In genomic region chr12:108576660-108577234, GRCh38 we compare ENCODE assay signal across 22 cellular contexts. TPM values are rescaled to one million over a fixed set of nuclear protein-coding genes. Genes with fewer than 3 reads are reported as not detected.
DNase-seq lines count a peak whose midpoint lies in the region; ATAC-seq, FAIRE-seq and TF ChIP-seq lines count a peak whose summit lies in the region.
"Had no signal": no experiment of that assay in that cellular context is flagged by ENCODE, and none has a peak within 500 bp of the region (broad histone marks: within the 10 kb centered on the region; RNA-seq: fewer than 3 reads in every experiment).

No MANE protein-coding gene starts in this region.

- peak overlapping the region; percentile 57 for H3K27ac ChIP-seq in mesenchymal stem cell (ENCODE audit: low read length, poor library complexity, severe bottlenecking)
- peak overlapping the region; percentile 11 for H3K27ac ChIP-seq in upper lobe of right lung
- no peak overlapping the region for H3K27ac ChIP-seq in kidney (ENCODE audit: low read depth in 2 of 2, low read length in 2 of 2)
- H3K27ac ChIP-seq: foreskin keratinocyte had no signal

- H3K27ac Mint-ChIP-seq in activated naive CD4-positive, alpha-beta T cell treated with anti-CD3 and anti-CD28 coated beads, Interleukin-2, amount 50 U/mL, for 24 hours = peak overlapping the region; percentile 51
- H3K27ac Mint-ChIP-seq in activated naive CD4-positive, alpha-beta T cell treated with anti-CD3 and anti-CD28 coated beads for 36 hours = no peak overlapping the region
- peak overlapping the region; percentile 95 for H3K27ac Mint-ChIP-seq in chondrocyte (ENCODE audit: unreplicated experiment)
- H3K27ac Mint-ChIP-seq in activated CD8-positive, alpha-beta T cell treated with anti-CD3 and anti-CD28 coated beads, Interleukin-2, amount 10 ng/mL, durations not matched to agents 7 days and 5 days = no peak overlapping the region
- H3K27ac Mint-ChIP-seq: activated T-helper 17 cell treated with anti-CD3 and anti-CD28 coated beads, Interleukin-2, amount 50 U/mL, for 72 hours; type B pancreatic cell; WTC11 had no signal

- no peak overlapping the region for H3K4me2 ChIP-seq in mesenchymal stem cell (ENCODE audit: low read length, poor library complexity, severe bottlenecking)

- H3K4me3 ChIP-seq in mesenchymal stem cell (ENCODE audit: insufficient read depth in 1 of 2, low read depth in 1 of 2, low read length in 2 of 2) = no peak overlapping the region
- H3K4me3 ChIP-seq in upper lobe of right lung = no peak overlapping the region
- no peak overlapping the region for H3K4me3 ChIP-seq in kidney (ENCODE audit: low read length in 2 of 2)
- H3K4me3 ChIP-seq: lung had no signal

- intact Hi-C loops in activated naive CD4-positive, alpha-beta T cell treated with anti-CD3 and anti-CD28 coated beads for 36 hours (cut with micrococcal nuclease) = no loop called here
- intact Hi-C loops in upper lobe of right lung (cut with DNase I) (no loop called here), kidney (cut with DNase I) (loop anchor here (10.0 kb wide), 1 partner anchor 218 kb away; no protein-coding TSS in a partner anchor)

- no peak overlapping the region for H2AFZ ChIP-seq in mesenchymal stem cell (ENCODE audit: low read depth, low read length)

- H3K4ac ChIP-seq in mesenchymal stem cell (ENCODE audit: low read depth in 1 of 2, low read length in 2 of 2) = peak overlapping the region; percentile 57 to 71

- no peak overlapping the region for H2BK15ac ChIP-seq in mesenchymal stem cell (ENCODE audit: low read depth, poor library complexity, severe bottlenecking)

- H2BK12ac ChIP-seq in mesenchymal stem cell (ENCODE audit: low read length in 2 of 2) = peak overlapping the region; percentile 80 to 85

- H3K27me3 ChIP-seq in mesenchymal stem cell (ENCODE audit: control insufficient read depth in 1 of 2, insufficient read depth in 1 of 2, low read length in 2 of 2) (no peaks in the 10 kb centered on the region), upper lobe of right lung (no peaks in the 10 kb centered on the region)
- H3K27me3 ChIP-seq: foreskin keratinocyte had no signal

- no peak overlapping the region for H3K9ac ChIP-seq in mesenchymal stem cell (ENCODE audit: low read length)
- H3K9ac ChIP-seq in kidney (ENCODE audit: low read length in 2 of 2) = no peak overlapping the region

- no peak overlapping the region for H2BK120ac ChIP-seq in mesenchymal stem cell (ENCODE audit: low read depth, low read length)

- peak overlapping the region; percentile 52 for H4K8ac ChIP-seq in mesenchymal stem cell (ENCODE audit: low read length)

- no peak overlapping the region for H3K23ac ChIP-seq in mesenchymal stem cell (ENCODE audit: low read length in 2 of 2)

- no peaks in the 10 kb centered on the region for H3K36me3 Mint-ChIP-seq in activated naive CD4-positive, alpha-beta T cell treated with anti-CD3 and anti-CD28 coated beads, Interleukin-2, amount 50 U/mL, for 24 hours
- H3K36me3 Mint-ChIP-seq in activated naive CD4-positive, alpha-beta T cell treated with anti-CD3 and anti-CD28 coated beads for 36 hours (ENCODE audit: low read depth) = no peaks in the 10 kb centered on the region
- peaks cover 1% of the 10 kb centered on the region for H3K36me3 Mint-ChIP-seq in chondrocyte (ENCODE audit: low read depth)
- peaks cover 4% of the 10 kb centered on the region for H3K36me3 Mint-ChIP-seq in activated CD8-positive, alpha-beta T cell treated with anti-CD3 and anti-CD28 coated beads, Interleukin-2, amount 10 ng/mL, durations not matched to agents 7 days and 5 days (ENCODE audit: low read depth)
- H3K36me3 Mint-ChIP-seq: naive thymus-derived CD8-positive, alpha-beta T cell; type B pancreatic cell; WTC11 had no signal

- H3K27me3 Mint-ChIP-seq in activated naive CD4-positive, alpha-beta T cell treated with anti-CD3 and anti-CD28 coated beads, Interleukin-2, amount 50 U/mL, for 24 hours = no peaks in the 10 kb centered on the region
- H3K27me3 Mint-ChIP-seq in activated naive CD4-positive, alpha-beta T cell treated with anti-CD3 and anti-CD28 coated beads for 36 hours (ENCODE audit: low read depth) = no peaks in the 10 kb centered on the region
- no peaks in the 10 kb centered on the region for H3K27me3 Mint-ChIP-seq in chondrocyte (ENCODE audit: low read depth)
- peaks cover 8% of the 10 kb centered on the region for H3K27me3 Mint-ChIP-seq in activated CD8-positive, alpha-beta T cell treated with anti-CD3 and anti-CD28 coated beads, Interleukin-2, amount 10 ng/mL, durations not matched to agents 7 days and 5 days (ENCODE audit: low read depth)
- H3K27me3 Mint-ChIP-seq: activated T-helper 17 cell treated with anti-CD3 and anti-CD28 coated beads, Interleukin-2, amount 50 U/mL, for 72 hours; naive thymus-derived CD8-positive, alpha-beta T cell; T-helper 17 cell had no signal

- no peaks in the 10 kb centered on the region for H3K9me3 ChIP-seq in mesenchymal stem cell (ENCODE audit: control insufficient read depth, low read length)
- no peaks in the 10 kb centered on the region for H3K9me3 ChIP-seq in upper lobe of right lung
- no peaks in the 10 kb centered on the region for H3K9me3 ChIP-seq in kidney (ENCODE audit: control insufficient read depth in 1 of 2, low read length in 2 of 2)

- 70% methylated on average over 6 of the region's 6 CpGs for WGBS in mesenchymal stem cell

- H4K91ac ChIP-seq in mesenchymal stem cell (ENCODE audit: low read length) = peak overlapping the region; percentile 64

- no peak overlapping the region for H3K14ac ChIP-seq in mesenchymal stem cell (ENCODE audit: low read length in 2 of 2)

- H3K9me3 Mint-ChIP-seq in activated naive CD4-positive, alpha-beta T cell treated with anti-CD3 and anti-CD28 coated beads, Interleukin-2, amount 50 U/mL, for 24 hours = no peaks in the 10 kb centered on the region
- no peaks in the 10 kb centered on the region for H3K9me3 Mint-ChIP-seq in activated naive CD4-positive, alpha-beta T cell treated with anti-CD3 and anti-CD28 coated beads for 36 hours
- H3K9me3 Mint-ChIP-seq in chondrocyte (ENCODE audit: low read depth) = peaks cover 5% of the 10 kb centered on the region
- H3K9me3 Mint-ChIP-seq in activated CD8-positive, alpha-beta T cell treated with anti-CD3 and anti-CD28 coated beads, Interleukin-2, amount 10 ng/mL, durations not matched to agents 7 days and 5 days (ENCODE audit: insufficient read depth) = peaks cover 7% of the 10 kb centered on the region

- ATAC-seq in upper lobe of right lung = no peak
- no peak for ATAC-seq in activated CD8-positive, alpha-beta T cell treated with anti-CD3 and anti-CD28 coated beads, Interleukin-2, amount 10 ng/mL, durations not matched to agents 7 days and 5 days
- ATAC-seq: activated T-helper 17 cell treated with anti-CD3 and anti-CD28 coated beads, Interleukin-2, amount 50 U/mL, for 72 hours; foreskin keratinocyte; naive thymus-derived CD8-positive, alpha-beta T cell; T-helper 17 cell; WTC11 had no signal

- no peak overlapping the region for H2BK5ac ChIP-seq in mesenchymal stem cell (ENCODE audit: low read depth, low read length, poor library complexity, severe bottlenecking)

- TF ChIP-seq CTCF in chondrocyte (IDR thresholded peaks at IDR 0.05) = no peak
- no peak for TF ChIP-seq CTCF in upper lobe of right lung (IDR thresholded peaks at IDR 0.05)
- no peak for TF ChIP-seq CTCF in kidney (IDR thresholded peaks at IDR 0.05; ENCODE audit: borderline replicate concordance, extremely low read depth, insufficient read depth)

- CTCF ChIA-PET in activated naive CD4-positive, alpha-beta T cell treated with anti-CD3 and anti-CD28 coated beads for 36 hours (lab: Charles Lee) = interaction anchor here (0.6 to 3.4 kb wide), 4 partner anchors 21 to 44 kb away, joined by 3 to 19 read pairs (median 3); no protein-coding TSS in a partner anchor
- CTCF ChIA-PET in activated CD8-positive, alpha-beta T cell treated with anti-CD3 and anti-CD28 coated beads, Interleukin-2, amount 10 ng/mL, durations not matched to agents 7 days and 5 days (lab: Charles Lee) = interaction anchor here (0.9 to 19.8 kb wide), 4 partner anchors 12 to 88 kb away, joined by 3 to 574 read pairs (median 6); no protein-coding TSS in a partner anchor

- peaks cover 50% of the 10 kb centered on the region for H3K4me1 Mint-ChIP-seq in activated naive CD4-positive, alpha-beta T cell treated with anti-CD3 and anti-CD28 coated beads, Interleukin-2, amount 50 U/mL, for 24 hours
- H3K4me1 Mint-ChIP-seq in activated naive CD4-positive, alpha-beta T cell treated with anti-CD3 and anti-CD28 coated beads for 36 hours (ENCODE audit: low read depth) = peaks cover 38% of the 10 kb centered on the region
- peaks cover 55% of the 10 kb centered on the region for H3K4me1 Mint-ChIP-seq in chondrocyte (ENCODE audit: low read depth)
- H3K4me1 Mint-ChIP-seq in activated CD8-positive, alpha-beta T cell treated with anti-CD3 and anti-CD28 coated beads, Interleukin-2, amount 10 ng/mL, durations not matched to agents 7 days and 5 days (ENCODE audit: low read depth) = peaks cover 47% of the 10 kb centered on the region
- H3K4me1 Mint-ChIP-seq: WTC11 had no signal

- H3K4me3 Mint-ChIP-seq in activated naive CD4-positive, alpha-beta T cell treated with anti-CD3 and anti-CD28 coated beads, Interleukin-2, amount 50 U/mL, for 24 hours = no peak overlapping the region
- no peak overlapping the region for H3K4me3 Mint-ChIP-seq in activated naive CD4-positive, alpha-beta T cell treated with anti-CD3 and anti-CD28 coated beads for 36 hours
- no peak overlapping the region for H3K4me3 Mint-ChIP-seq in chondrocyte (ENCODE audit: unreplicated experiment)
- no peak overlapping the region for H3K4me3 Mint-ChIP-seq in activated CD8-positive, alpha-beta T cell treated with anti-CD3 and anti-CD28 coated beads, Interleukin-2, amount 10 ng/mL, durations not matched to agents 7 days and 5 days
- H3K4me3 Mint-ChIP-seq: type B pancreatic cell, WTC11 had no signal

- no peak for FAIRE-seq in kidney (lab: Jason Lieb, UNC)
- FAIRE-seq: A204.1, colon had no signal

- H3K79me1 ChIP-seq in mesenchymal stem cell (replicated peaks; ENCODE audit: low read length, poor library complexity, severe bottlenecking) = no peaks in the 10 kb centered on the region

- peak overlapping the region in 1 of 2 experiments; percentile 31 for H3K18ac ChIP-seq in mesenchymal stem cell (ENCODE audit: low read depth in 1 of 2, low read length in 2 of 2)

- H3K4me1 ChIP-seq in mesenchymal stem cell (ENCODE audit: control insufficient read depth, insufficient read depth, low read depth, low read length) (peaks cover 8% of the 10 kb centered on the region), upper lobe of right lung (peaks cover 9% of the 10 kb centered on the region), kidney (ENCODE audit: control insufficient read depth in 1 of 2, insufficient read depth in 1 of 2, low read depth in 1 of 2, low read length in 2 of 2) (peaks cover 0 to 3% of the 10 kb centered on the region in 2 donors)
- H3K4me1 ChIP-seq: foreskin keratinocyte had no signal

- no peaks in the 10 kb centered on the region for H3K36me3 ChIP-seq in mesenchymal stem cell (ENCODE audit: control insufficient read depth in 1 of 2, insufficient read depth in 2 of 2, low read depth in 1 of 2, low read length in 2 of 2)
- H3K36me3 ChIP-seq in upper lobe of right lung = no peaks in the 10 kb centered on the region
- H3K36me3 ChIP-seq in kidney (ENCODE audit: control insufficient read depth in 1 of 2, insufficient read depth in 2 of 2, low read length in 2 of 2) = no peaks in the 10 kb centered on the region

- POLR2A ChIA-PET in activated CD8-positive, alpha-beta T cell treated with anti-CD3 and anti-CD28 coated beads, Interleukin-2, amount 10 ng/mL, durations not matched to agents 7 days and 5 days (lab: Charles Lee) = interaction anchor here (0.8 to 1.5 kb wide), 3 partner anchors 41 to 62 kb away, joined by 3 to 4 read pairs (median 3); no protein-coding TSS in a partner anchor

- DNase-seq in activated naive CD4-positive, alpha-beta T cell treated with anti-CD3 and anti-CD28 coated beads for 36 hours = no peak
- DNase-seq in chondrocyte (ENCODE audit: low spot score) (no peak), mesenchymal stem cell (no peak), upper lobe of right lung (no peak), kidney (no peak)
- DNase-seq in activated CD8-positive, alpha-beta T cell treated with anti-CD3 and anti-CD28 coated beads, Interleukin-2, amount 10 ng/mL, durations not matched to agents 7 days and 5 days = no peak
- DNase-seq in stimulated activated CD4-positive, alpha-beta T cell treated with anti-CD3 and anti-CD28 coated beads, Interleukin-4, amount 100 ng/mL, for 4 hours = no peak
- DNase-seq: amygdala, DMS79 treated with DMSO at 0.1 percent for 48 hours, foreskin keratinocyte, NCI-H1436 treated with DMSO at 0.1 percent for 48 hours, NCI-H446, T-helper 17 cell had no signal

- H2AK5ac ChIP-seq in mesenchymal stem cell (ENCODE audit: low read length, severe bottlenecking) = peak overlapping the region; percentile 81

RNA-seq across cellular contexts. Expression of gene ISCU, which starts 14.4 kb away (rescaled TPM):
- total RNA-seq in activated naive CD4-positive, alpha-beta T cell treated with anti-CD3 and anti-CD28 coated beads for 36 hours = 100 to 1,000 TPM; 103 to 105 TPM
- total RNA-seq in chondrocyte (84.8 to 102 TPM (median 87.8 TPM) in 3 replicates), upper lobe of right lung (138 TPM), kidney (183 TPM)
- polyA plus RNA-seq in mesenchymal stem cell (2013, experiment 1 of 2) = 128 TPM
- polyA plus RNA-seq in mesenchymal stem cell (2013, experiment 2 of 2) = 129 TPM
- polyA plus RNA-seq in kidney (ENCODE audit: insufficient read depth, low read depth, low replicate concordance) = 511 TPM
- total RNA-seq in activated CD8-positive, alpha-beta T cell treated with anti-CD3 and anti-CD28 coated beads, Interleukin-2, amount 10 ng/mL, durations not matched to agents 7 days and 5 days = 10 to 100 TPM; 58.5 to 59.5 TPM

RNA-seq across cellular contexts. Expression of gene SART3, which starts 15.8 kb away (rescaled TPM):
- 10 to 100 TPM; 81.9 to 82.5 TPM for total RNA-seq in activated naive CD4-positive, alpha-beta T cell treated with anti-CD3 and anti-CD28 coated beads for 36 hours
- 33.8 to 36.6 TPM (median 34.8 TPM) in 3 replicates for total RNA-seq in chondrocyte
- 15.8 TPM for polyA plus RNA-seq in mesenchymal stem cell (2013, experiment 1 of 2)
- polyA plus RNA-seq in mesenchymal stem cell (2013, experiment 2 of 2) = 15.4 TPM
- total RNA-seq in upper lobe of right lung = 44.8 TPM
- 59.1 TPM for total RNA-seq in kidney
- 14.9 TPM for polyA plus RNA-seq in kidney (ENCODE audit: insufficient read depth, low read depth, low replicate concordance)
- total RNA-seq in activated CD8-positive, alpha-beta T cell treated with anti-CD3 and anti-CD28 coated beads, Interleukin-2, amount 10 ng/mL, durations not matched to agents 7 days and 5 days = 10 to 100 TPM; 67.9 to 76.9 TPM

RNA-seq across cellular contexts. Expression of gene TMEM119, which starts 21.1 kb away (rescaled TPM):
- not detected for total RNA-seq in activated naive CD4-positive, alpha-beta T cell treated with anti-CD3 and anti-CD28 coated beads for 36 hours
- total RNA-seq in chondrocyte = 46.7 to 122 TPM (median 48.3 TPM) in 3 replicates
- polyA plus RNA-seq in mesenchymal stem cell (2013, experiment 1 of 2) = 108 TPM
- 109 TPM for polyA plus RNA-seq in mesenchymal stem cell (2013, experiment 2 of 2)
- total RNA-seq in upper lobe of right lung = 43.8 TPM
- 15.8 TPM for total RNA-seq in kidney
- 4.1 TPM for polyA plus RNA-seq in kidney (ENCODE audit: insufficient read depth, low read depth, low replicate concordance)
- not detected for total RNA-seq in activated CD8-positive, alpha-beta T cell treated with anti-CD3 and anti-CD28 coated beads, Interleukin-2, amount 10 ng/mL, durations not matched to agents 7 days and 5 days
- total RNA-seq: endothelial cell of umbilical vein, foreskin keratinocyte had no signal
- polyA plus RNA-seq: endothelial cell of umbilical vein had no signal

RNA-seq across cellular contexts. Expression of gene SELPLG, which starts 56.9 kb away (rescaled TPM):
- total RNA-seq in activated naive CD4-positive, alpha-beta T cell treated with anti-CD3 and anti-CD28 coated beads for 36 hours = 10 to 100 TPM; 19.9 to 21.9 TPM
- total RNA-seq in chondrocyte = 2.2 to 3.2 TPM (median 2.9 TPM) in 3 replicates
- 2.0 TPM for polyA plus RNA-seq in mesenchymal stem cell (2013, experiment 1 of 2)
- polyA plus RNA-seq in mesenchymal stem cell (2013, experiment 2 of 2) = 2.2 TPM
- 31.9 TPM for total RNA-seq in upper lobe of right lung
- 14.3 TPM for total RNA-seq in kidney
- 3.7 TPM for polyA plus RNA-seq in kidney (ENCODE audit: insufficient read depth, low read depth, low replicate concordance)
- 100 to 1,000 TPM; 144 to 150 TPM for total RNA-seq in activated CD8-positive, alpha-beta T cell treated with anti-CD3 and anti-CD28 coated beads, Interleukin-2, amount 10 ng/mL, durations not matched to agents 7 days and 5 days

Comparison
In these comparisons a context has a peak if more than half of its experiments do, and no peak if none do; other contexts are left out.
1. H3K27ac Mint-ChIP-seq: peak in activated naive CD4-positive, alpha-beta T cell treated with anti-CD3 and anti-CD28 coated beads, Interleukin-2, amount 50 U/mL, for 24 hours (single experiment) and chondrocyte (single experiment); none in activated naive CD4-positive, alpha-beta T cell treated with anti-CD3 and anti-CD28 coated beads for 36 hours (single experiment) and activated CD8-positive, alpha-beta T cell treated with anti-CD3 and anti-CD28 coated beads, Interleukin-2, amount 10 ng/mL, durations not matched to agents 7 days and 5 days (single experiment).
2. H3K27ac ChIP-seq: peak in mesenchymal stem cell (single experiment) and upper lobe of right lung (single experiment); none in kidney (0 of 2).
3. RNA of gene TMEM119, which starts 21.1 kb away (total RNA-seq): 46.7 to 122 TPM in chondrocyte, 43.8 TPM in upper lobe of right lung (single experiment) and 15.8 TPM in kidney (single experiment); not detected in activated CD8-positive, alpha-beta T cell treated with anti-CD3 and anti-CD28 coated beads, Interleukin-2, amount 10 ng/mL, durations not matched to agents 7 days and 5 days and not detected in activated naive CD4-positive, alpha-beta T cell treated with anti-CD3 and anti-CD28 coated beads for 36 hours; every median in the first group is over 10 times any median in the second.